ENCODE assay signal across 14 cellular contexts in genomic region chr4:101157415-101158135, GRCh38.
DNase-seq lines count a peak whose midpoint lies in the region; FAIRE-seq and TF ChIP-seq lines count a peak whose summit lies in the region.
"Had no signal": no experiment of that assay in that cellular context is flagged by ENCODE, and none has a peak within 500 bp of the region (broad histone marks: within the 10 kb centered on the region; RNA-seq: fewer than 3 reads in every experiment).

No MANE protein-coding gene starts in this region.

- H3K4me1 ChIP-seq in adipocyte (ENCODE audit: control insufficient read depth, insufficient read depth, low read length) (peaks cover 36% of the 10 kb centered on the region), kidney (ENCODE audit: control insufficient read depth in 1 of 2, insufficient read depth in 1 of 2, low read depth in 1 of 2, low read length in 2 of 2) (no peaks in the 10 kb centered on the region)

- FAIRE-seq in kidney (lab: Jason Lieb, UNC): peak; percentile 68

- no peak overlapping the region for H3K9ac ChIP-seq in adipocyte (ENCODE audit: low read length)
- no peak overlapping the region for H3K9ac ChIP-seq in kidney (ENCODE audit: low read length in 2 of 2)
- H3K9ac ChIP-seq: BLaER1 had no signal

- H3K27me3 ChIP-seq in adipocyte (replicated peaks; ENCODE audit: control insufficient read depth, insufficient read depth, low read length): no peaks in the 10 kb centered on the region
- H3K27me3 ChIP-seq: BLaER1, esophagus muscularis mucosa had no signal

- peak; percentile 18 for DNase-seq in AG08395 (ENCODE audit: low spot score)
- DNase-seq in HT1080 (ENCODE audit: low read depth): peak; percentile 12
- DNase-seq in adipocyte (ENCODE audit: low read depth): peak; percentile 52
- no peak for DNase-seq in kidney
- DNase-seq in T1000 (lab: John Stamatoyannopoulos, UW): no peak
- DNase-seq in cerebellar nuclear complex (lab: John Stamatoyannopoulos, UW): no peak
- DNase-seq in NCI-H1105 treated with DMSO at 0.1 percent for 48 hours (lab: John Stamatoyannopoulos, UW): no peak
- DNase-seq in SK-N-DZ (ENCODE audit: low spot score): no peak
- DNase-seq: activated CD4-positive, alpha-beta T cell treated with anti-CD3 and anti-CD28 coated beads for 4 hours; activated gamma-delta T cell; NCI-H2171 treated with DMSO at 0.1 percent for 48 hours; stimulated activated CD4-positive, alpha-beta T cell treated with anti-CD3 and anti-CD28 coated beads, Interleukin-2, amount 100 ng/mL, for 24 hours had no signal

- no peak overlapping the region for H3K27ac ChIP-seq in kidney (ENCODE audit: low read depth in 2 of 2, low read length in 2 of 2)
- H3K27ac ChIP-seq: BLaER1, esophagus muscularis mucosa had no signal

- H3K36me3 ChIP-seq in adipocyte (ENCODE audit: control insufficient read depth, insufficient read depth, low read length, severe bottlenecking): no peaks in the 10 kb centered on the region
- no peaks in the 10 kb centered on the region for H3K36me3 ChIP-seq in kidney (ENCODE audit: control insufficient read depth in 1 of 2, insufficient read depth in 2 of 2, low read length in 2 of 2)
- H3K36me3 ChIP-seq: BLaER1, esophagus muscularis mucosa had no signal

- H3K4me3 ChIP-seq in adipocyte (ENCODE audit: low read length) (peak overlapping the region; percentile 15), kidney (ENCODE audit: low read length in 2 of 2) (no peak overlapping the region)
- H3K4me3 ChIP-seq: BLaER1, esophagus muscularis mucosa had no signal

- H3K9me3 ChIP-seq in adipocyte (ENCODE audit: control insufficient read depth, low read length) (no peaks in the 10 kb centered on the region), kidney (ENCODE audit: control insufficient read depth in 1 of 2, low read length in 2 of 2) (no peaks in the 10 kb centered on the region)
- H3K9me3 ChIP-seq: BLaER1, esophagus muscularis mucosa had no signal

- no peak for TF ChIP-seq CTCF in kidney (IDR thresholded peaks at IDR 0.05; ENCODE audit: borderline replicate concordance, extremely low read depth, insufficient read depth)

- intact Hi-C loops in kidney (cut with DNase I): no loop called here

Comparison
In these comparisons a context has a peak if more than half of its experiments do, and no peak if none do; other contexts are left out.
1. DNase-seq: peak in AG08395 (single experiment), HT1080 (single experiment) and adipocyte (single experiment); none in kidney (single experiment), T1000 (single experiment), cerebellar nuclear complex (0 of 2), NCI-H1105 treated with DMSO at 0.1 percent for 48 hours (single experiment) and SK-N-DZ (single experiment).